ENCODE assay signal across 1 cellular context in genomic region chr10:97318772-97319651, GRCh38.
A peak's percentile ranks its signal among the peaks of the same experiment; 100 is the strongest.
TF ChIP-seq lines count a peak whose summit lies in the region.

FRAT1 (plus strand) TSS chr10:97319271; CDS start chr10:97319454, 183 bp downstream.

TF ChIP-seq in GM12878, 131 proteins besides CTCF, POLR2A, EP300 and RAD21 (continued from another document):
- no peak for TF ChIP-seq E2F8 (IDR thresholded peaks at IDR 0.05; ENCODE audit: low read depth, partially characterized antibody)
- TF ChIP-seq TARDBP (IDR thresholded peaks at IDR 0.05; ENCODE audit: borderline replicate concordance): no peak
- TF ChIP-seq ASH2L (IDR thresholded peaks at IDR 0.05; ENCODE audit: borderline replicate concordance, low read depth): no peak
- TF ChIP-seq PML (IDR thresholded peaks at IDR 0.05; ENCODE audit: low read length): no peak
- no peak for TF ChIP-seq YBX1 (IDR thresholded peaks at IDR 0.05)
- TF ChIP-seq TCF12 (IDR thresholded peaks at IDR 0.05; ENCODE audit: low read depth, low read length): no peak
- TF ChIP-seq ZNF622 (IDR thresholded peaks at IDR 0.05): no peak
- TF ChIP-seq IRF5 (IDR thresholded peaks at IDR 0.05; ENCODE audit: borderline replicate concordance): no peak
- TF ChIP-seq NRF1 (conservative IDR thresholded peaks at IDR 0.05; ENCODE audit: low read depth, low read length): no peak
- TF ChIP-seq CEBPZ (IDR thresholded peaks at IDR 0.05; ENCODE audit: low read depth, low read length): no peak
- peak; percentile 63 for TF ChIP-seq RELB (IDR thresholded peaks at IDR 0.05; ENCODE audit: low read depth)
- peak; percentile 94 for TF ChIP-seq CREM (IDR thresholded peaks at IDR 0.05; ENCODE audit: low read depth)
- TF ChIP-seq SUZ12 (IDR thresholded peaks at IDR 0.05; ENCODE audit: unreplicated experiment): no peak
- TF ChIP-seq E2F4 (IDR thresholded peaks at IDR 0.05; ENCODE audit: low read depth, low read length): no peak
- TF ChIP-seq CHD1 (IDR thresholded peaks at IDR 0.05; ENCODE audit: low read depth, low read length): peak; percentile 97
- TF ChIP-seq RFX5 (IDR thresholded peaks at IDR 0.05; ENCODE audit: low read depth, low read length): no peak
- peak; percentile 25; the same call in 1 of the 2 replicates for TF ChIP-seq RUNX3 (IDR thresholded peaks at IDR 0.05; ENCODE audit: low read length)
- no peak for TF ChIP-seq MYC (IDR thresholded peaks at IDR 0.05; ENCODE audit: insufficient read depth, insufficient read length, insufficient replicate concordance, low read length, severe bottlenecking)
- TF ChIP-seq DPF2 (IDR thresholded peaks at IDR 0.05): peak; percentile 64; the same call in 1 of the 2 replicates
- no peak for TF ChIP-seq PKNOX1 (IDR thresholded peaks at IDR 0.05)
- TF ChIP-seq NFIC (IDR thresholded peaks at IDR 0.05; ENCODE audit: low read depth, low read length): no peak
- TF ChIP-seq SIX5 (IDR thresholded peaks at IDR 0.05; ENCODE audit: low read depth, low read length, severe bottlenecking): peak; percentile 40
- TF ChIP-seq IRF3 (IDR thresholded peaks at IDR 0.05): no peak; the same call in 1 of the 2 replicates
- TF ChIP-seq ZNF384 (IDR thresholded peaks at IDR 0.05; ENCODE audit: borderline replicate concordance, low read depth, low read length): no peak
- no peak for TF ChIP-seq BCL3 (IDR thresholded peaks at IDR 0.05; ENCODE audit: borderline replicate concordance, insufficient read depth, low read depth, low read length, poor library complexity, severe bottlenecking)
- TF ChIP-seq RCOR1 (conservative IDR thresholded peaks at IDR 0.05; ENCODE audit: low read depth, low read length): no peak
- peak; percentile 78 for TF ChIP-seq SKIL (IDR thresholded peaks at IDR 0.05; ENCODE audit: low read depth, poor library complexity, severe bottlenecking)
- TF ChIP-seq ESRRA (IDR thresholded peaks at IDR 0.05; ENCODE audit: low read length): no peak
- peak; percentile 53 for TF ChIP-seq E4F1 (IDR thresholded peaks at IDR 0.05; ENCODE audit: borderline replicate concordance, partially characterized antibody)
- TF ChIP-seq MTA3 (IDR thresholded peaks at IDR 0.05; ENCODE audit: borderline replicate concordance, low read length): no peak
- TF ChIP-seq ZNF24 (IDR thresholded peaks at IDR 0.05): no peak
- no peak; the same call in 2 of the 3 replicates for TF ChIP-seq POU2F2 (IDR thresholded peaks at IDR 0.05; ENCODE audit: borderline replicate concordance, low read depth, low read length)
- TF ChIP-seq MAX (IDR thresholded peaks at IDR 0.05; ENCODE audit: low read depth, low read length): no peak; the same call in 1 of the 2 replicates
- 0 out of 2 replicates have a peak, but pooled peaks have one; percentile 54 for TF ChIP-seq SMARCA5 (IDR thresholded peaks at IDR 0.05)
- TF ChIP-seq ELK1 (IDR thresholded peaks at IDR 0.05; ENCODE audit: low read depth, low read length): no peak
